Comparison of ENCODE assay signal across 11 cellular contexts in the genomic region with DNA sequence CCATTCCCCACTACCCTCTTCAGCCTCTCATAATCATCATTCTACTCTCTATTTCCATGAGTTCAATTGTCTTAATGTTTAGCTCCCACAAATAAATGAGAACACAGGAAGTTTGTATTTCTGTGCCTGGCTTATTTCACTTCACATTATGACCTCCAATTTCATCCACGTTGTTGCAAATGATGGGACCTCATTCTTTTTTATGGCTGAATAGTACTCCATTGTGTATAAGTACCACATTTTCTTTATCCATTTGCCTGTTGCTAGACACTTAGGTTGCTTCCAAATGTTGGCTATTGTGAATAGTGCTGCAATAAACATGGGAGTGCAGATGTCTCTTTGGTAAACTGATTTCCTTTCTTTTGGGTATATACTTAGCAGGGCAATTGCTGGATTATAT.
"Had no signal": no experiment of that assay in that cellular context is flagged by ENCODE, and none has a peak within 500 bp of the region (broad histone marks: within the 10 kb centered on the region; RNA-seq: fewer than 3 reads in every experiment).

No MANE protein-coding gene starts in this region.

- DNase-seq: GM23248, GOT3, H7, H9, HCEC 1CT, HFFc6 had no signal

- H3K4me3 ChIP-seq: GM23248, GM23338, HAP-1 had no signal

- H3K9me3 Mint-ChIP-seq: GM23338, H9 had no signal

- H2AFZ ChIP-seq: GM23248, GM23338 had no signal

- H3K9me3 ChIP-seq: HAP-1 had no signal

- FAIRE-seq: H1, H54 had no signal

- H3K4me3 Mint-ChIP-seq: GM23338, H9, HFFc6 had no signal

- H3K9ac ChIP-seq: GM23248 had no signal

- ATAC-seq: GM23338, HCT116 had no signal

- H3K36me3 ChIP-seq: HAP-1 had no signal

- H3K27ac Mint-ChIP-seq: GM23338, H9, HFFc6 had no signal

- H3K27ac ChIP-seq: GM23248 had no signal

- H3K4me2 ChIP-seq: GM23338 had no signal
